Comparison of ENCODE assay signal across 21 cellular contexts in genomic region chr1:201573923-201574322, GRCh38. TPM values are rescaled to one million over a fixed set of nuclear protein-coding genes. Genes with fewer than 3 reads are reported as not detected.
DNase-seq lines count a peak whose midpoint lies in the region; ATAC-seq, FAIRE-seq and TF ChIP-seq lines count a peak whose summit lies in the region.
"Had no signal": no experiment of that assay in that cellular context is flagged by ENCODE, and none has a peak within 500 bp of the region (broad histone marks: within the 10 kb centered on the region; RNA-seq: fewer than 3 reads in every experiment).

No MANE protein-coding gene starts in this region.

- H2AFZ ChIP-seq in osteoblast (ENCODE audit: low read length): no peak overlapping the region

- no peak overlapping the region for H3K27ac ChIP-seq in osteoblast (ENCODE audit: low read depth, low read length)
- no peak overlapping the region for H3K27ac ChIP-seq in upper lobe of right lung
- H3K27ac ChIP-seq: 22Rv1, A549, C4-2B had no signal

- H3K79me2 ChIP-seq in osteoblast (ENCODE audit: insufficient read depth, low read length): peaks cover 98% of the 10 kb centered on the region

- H3K36me3 ChIP-seq in osteoblast (ENCODE audit: insufficient read depth, low read length) (peaks cover 32% of the 10 kb centered on the region), upper lobe of right lung (no peaks in the 10 kb centered on the region)

- ATAC-seq in Right ventricle myocardium inferior (peak; percentile 58), left cardiac atrium (no peak), left ventricle myocardium superior (peak; percentile 72), upper lobe of right lung (peak; percentile 42), GM19328 (IDR thresholded peaks at IDR 0.05; ENCODE audit: unreplicated experiment) (no peak)
- ATAC-seq: A549, HCT116, HepG2 had no signal

- no peak for DNase-seq in Right ventricle myocardium inferior (ENCODE audit: missing footprints)
- DNase-seq in left cardiac atrium: no peak
- DNase-seq in left ventricle myocardium superior: no peak
- no peak for DNase-seq in cardiac septum (ENCODE audit: low spot score)
- DNase-seq in osteoblast (ENCODE audit: insufficient read length, low spot score, missing footprints): peak; percentile 14
- DNase-seq in upper lobe of right lung: peak; percentile 7
- no peak for DNase-seq in frontal cortex (ENCODE audit: low spot score in 2 of 2)
- DNase-seq: AML-193; Caco-2; CD4-positive, alpha-beta T cell; GDM1; GOT3; HFFc6 had no signal

- H3K9me3 ChIP-seq in osteoblast (ENCODE audit: low read depth, low read length): no peaks in the 10 kb centered on the region
- H3K9me3 ChIP-seq in upper lobe of right lung: no peaks in the 10 kb centered on the region
- H3K9me3 ChIP-seq: A549, Caco-2 had no signal

- no peak for TF ChIP-seq CTCF in osteoblast (IDR thresholded peaks at IDR 0.05; ENCODE audit: extremely low read depth, low read depth, low read length)
- no peak for TF ChIP-seq CTCF in upper lobe of right lung (IDR thresholded peaks at IDR 0.05)

- H3K27me3 ChIP-seq in osteoblast (ENCODE audit: insufficient read depth, low read length) (no peaks in the 10 kb centered on the region), upper lobe of right lung (no peaks in the 10 kb centered on the region)

- FAIRE-seq in frontal cortex (lab: Jason Lieb, UNC): no peak
- FAIRE-seq: A549, D721Med, GM12892, HepG2 had no signal

- intact Hi-C loops in Right ventricle myocardium inferior (cut with DNase I): no loop called here
- intact Hi-C loops in left cardiac atrium (cut with DNase I): no loop called here
- intact Hi-C loops in left ventricle myocardium superior (cut with micrococcal nuclease): no loop called here
- intact Hi-C loops in cardiac septum (cut with DNase I): loop anchor here (5.0 kb wide), 1 partner anchor 33 kb away; no protein-coding TSS in a partner anchor
- intact Hi-C loops in upper lobe of right lung (cut with DNase I): no loop called here

- no peak overlapping the region for H3K4me2 ChIP-seq in osteoblast (ENCODE audit: insufficient read depth, low read length)
- H3K4me2 ChIP-seq: A549 had no signal

- peaks cover 14% of the 10 kb centered on the region for H3K4me1 ChIP-seq in osteoblast (ENCODE audit: insufficient read depth, low read length)
- H3K4me1 ChIP-seq in upper lobe of right lung: peaks cover 17% of the 10 kb centered on the region
- H3K4me1 ChIP-seq: A549, Caco-2 had no signal

- no peak overlapping the region for H3K4me3 ChIP-seq in osteoblast (ENCODE audit: insufficient read depth, low read length)
- H3K4me3 ChIP-seq in upper lobe of right lung: no peak overlapping the region
- H3K4me3 ChIP-seq: A549 had no signal

- H4K20me1 ChIP-seq in osteoblast (ENCODE audit: insufficient read depth, low read length): peaks cover 47% of the 10 kb centered on the region

RNA-seq across cellular contexts. Expression of gene NAV1, which starts 35.0 kb away (rescaled TPM):
- total RNA-seq in Right ventricle myocardium inferior: 69.0 TPM
- total RNA-seq in left cardiac atrium: 10 to 100 TPM; 20.7 to 34.8 TPM
- 63.3 TPM for total RNA-seq in left ventricle myocardium superior
- 86.6 TPM for total RNA-seq in cardiac septum
- total RNA-seq in osteoblast: 47.0 and 47.1 TPM in 2 replicates
- 34.1 TPM for total RNA-seq in upper lobe of right lung
- 33.8 TPM for total RNA-seq in frontal cortex
- total RNA-seq: HepG2 had no signal

Comparison
In these comparisons a context has a peak if more than half of its experiments do, and no peak if none do; other contexts are left out.
1. ATAC-seq: peak in Right ventricle myocardium inferior (single experiment), left ventricle myocardium superior (single experiment) and upper lobe of right lung (single experiment); none in left cardiac atrium (0 of 2) and GM19328 (single experiment).
2. DNase-seq: peak in osteoblast (single experiment) and upper lobe of right lung (single experiment); none in Right ventricle myocardium inferior (single experiment), left cardiac atrium (single experiment), left ventricle myocardium superior (single experiment), cardiac septum (single experiment) and frontal cortex (0 of 2).